Comparison of ENCODE assay signal across 9 cellular contexts in genomic region chr1:47388548-47389238, GRCh38. TPM values are rescaled to one million over a fixed set of nuclear protein-coding genes. Genes with fewer than 3 reads are reported as not detected.
A peak's percentile ranks its signal among the peaks of the same experiment; 100 is the strongest.
DNase-seq lines count a peak whose midpoint lies in the region; ATAC-seq, FAIRE-seq and TF ChIP-seq lines count a peak whose summit lies in the region.
"Had no signal": no experiment of that assay in that cellular context is flagged by ENCODE, and none has a peak within 500 bp of the region (broad histone marks: within the 10 kb centered on the region; RNA-seq: fewer than 3 reads in every experiment).

No MANE protein-coding gene starts in this region.

- H3F3A ChIP-seq in MM.1S (ENCODE audit: insufficient read depth, low read length) (peaks cover 9% of the 10 kb centered on the region; the same call in 1 of the 2 replicates), SU-DHL-6 (ENCODE audit: insufficient read depth) (no peaks in the 10 kb centered on the region)

- intact Hi-C loops in K562 (cut with micrococcal nuclease), result loop anchor here (1.0 to 5.0 kb wide), 5 partner anchors 36 to 338 kb away; no protein-coding TSS in a partner anchor

- H2AFZ ChIP-seq in MM.1S (ENCODE audit: low read length), result no peak overlapping the region
- H2AFZ ChIP-seq in SU-DHL-6 (ENCODE audit: low read depth, low read length, severe bottlenecking), result no peak overlapping the region
- H2AFZ ChIP-seq in K562 (ENCODE audit: low read depth, low read length), result no peak overlapping the region

- TF ChIP-seq RAD21 in K562 (CRISPR knock-in tag; conservative IDR thresholded peaks at IDR 0.05 in 1 of 2, IDR thresholded peaks at IDR 0.05 in 1 of 2), result peak; percentile 62 to 90

- POLR2A ChIA-PET in K562 (lab: Yijun Ruan, JAX), result interaction anchor here (0.6 to 1.8 kb wide), 11 partner anchors 9 to 373 kb away, joined by 3 to 6 read pairs (median 3); partner anchors contain the start of genes PDZK1IP1 and STIL

- 26% methylated on average over 7 of the region's 7 CpGs for WGBS in K562 (ENCODE audit: insufficient coverage, low coverage, missing lambda C conversion rate)

- no peak for TF ChIP-seq EP300 in K562 (IDR thresholded peaks at IDR 0.05; ENCODE audit: low read length)

- H3K79me2 ChIP-seq in MM.1S (ENCODE audit: low read length) (no peaks in the 10 kb centered on the region), SU-DHL-6 (ENCODE audit: insufficient read depth, low read length) (no peaks in the 10 kb centered on the region), K562 (ENCODE audit: control insufficient read depth, insufficient read depth, low read length) (no peaks in the 10 kb centered on the region)

- peak; percentile 15 for DNase-seq in DMS 273 treated with DMSO at 0.1 percent for 48 hours (lab: John Stamatoyannopoulos, UW)
- peak; percentile 35 for DNase-seq in MM.1S
- peak; percentile 78 to 82 (median 80) for DNase-seq in K562 (ENCODE audit: extremely low read depth in 1 of 4, low spot score in 3 of 4)
- peak; percentile 63 for DNase-seq in inferior parietal cortex (ENCODE audit: extremely low spot score)
- DNase-seq in stimulated activated CD4-positive, alpha-beta T cell treated with anti-CD3 and anti-CD28 coated beads, Interleukin-12 subunit alpha, Interleukin-12 subunit beta, amount 100 ng/mL, for 48 hours (ENCODE audit: low read depth in 2 of 3, low spot score in 1 of 3), result peak; percentile 26 to 48 (median 38)
- DNase-seq in T1000 (lab: John Stamatoyannopoulos, UW), result no peak
- DNase-seq: activated B cell treated with CpG ODN at 0.5 μM for 24 hours had no signal

- no peaks in the 10 kb centered on the region for H3K9me1 ChIP-seq in K562 (ENCODE audit: control insufficient read depth, insufficient read depth, low read length)

- peak; percentile 39; the same call in 1 of the 2 replicates for TF ChIP-seq POLR2A in K562 (conservative IDR thresholded peaks at IDR 0.05)

- H3K9ac ChIP-seq in MM.1S (ENCODE audit: low read length), result no peak overlapping the region
- H3K9ac ChIP-seq in SU-DHL-6 (ENCODE audit: low read length), result no peak overlapping the region
- H3K9ac ChIP-seq in K562 (ENCODE audit: insufficient read depth in 1 of 2, low read depth in 2 of 2, low read length in 2 of 2), result no peak overlapping the region

- no TSS peak for BruUV-seq in K562 (replicated peaks; lab: Mats Ljungman, UMichigan)

- FAIRE-seq in K562 (lab: Jason Lieb, UNC), result peak; percentile 81

- H3K36me3 ChIP-seq in MM.1S (replicated peaks; ENCODE audit: insufficient read depth, low read length), result no peaks in the 10 kb centered on the region
- H3K36me3 ChIP-seq in SU-DHL-6 (ENCODE audit: low read length), result no peaks in the 10 kb centered on the region
- 0 out of 3 replicates have a peak, but pooled peaks cover 2% of the 10 kb centered on the region for H3K36me3 ChIP-seq in K562 (ENCODE audit: control insufficient read depth, insufficient read depth, low read length)

- H3K9me2 ChIP-seq in MM.1S (replicated peaks; ENCODE audit: insufficient read depth, low read length) (no peaks in the 10 kb centered on the region), SU-DHL-6 (replicated peaks; ENCODE audit: insufficient read depth, low read length) (no peaks in the 10 kb centered on the region)

- H3K4me1 ChIP-seq in MM.1S (ENCODE audit: low read length) (no peaks in the 10 kb centered on the region), K562 (replicated peaks in 1 of 2; ENCODE audit: control insufficient read depth in 2 of 2, insufficient read depth in 2 of 2, low read length in 2 of 2) (no peaks in the 10 kb centered on the region; a peak in 1 of 5 replicates)

- H3K4me2 ChIP-seq in MM.1S (ENCODE audit: low read depth, low read length) (no peak overlapping the region), SU-DHL-6 (ENCODE audit: low read depth, low read length, poor library complexity, severe bottlenecking) (no peak overlapping the region), K562 (ENCODE audit: insufficient read depth, low read length) (no peak overlapping the region)

- TF ChIP-seq CTCF in MM.1S (IDR thresholded peaks at IDR 0.05; ENCODE audit: low read length), result peak; percentile 75
- TF ChIP-seq CTCF in SU-DHL-6 (IDR thresholded peaks at IDR 0.05; ENCODE audit: insufficient read depth, low read length, poor library complexity, severe bottlenecking), result peak; percentile 46
- peak; percentile 92 to 96 (median 94) for TF ChIP-seq CTCF in K562 (IDR thresholded peaks at IDR 0.05 in 2 of 3, conservative IDR thresholded peaks at IDR 0.05 in 1 of 3; ENCODE audit: insufficient read depth in 2 of 3, low read depth in 1 of 3, low read length in 3 of 3)

- H3K4me3 ChIP-seq in MM.1S (ENCODE audit: low read length) (no peak overlapping the region), SU-DHL-6 (ENCODE audit: insufficient read depth, low read length, poor library complexity, severe bottlenecking) (no peak overlapping the region), K562 (no peak overlapping the region)

- peak; percentile 68 for ATAC-seq in GM21576 (IDR thresholded peaks at IDR 0.05; ENCODE audit: unreplicated experiment)
- peak; percentile 93 for ATAC-seq in K562

- H3K27me3 ChIP-seq in MM.1S (replicated peaks; ENCODE audit: insufficient read depth, low read length), result no peaks in the 10 kb centered on the region
- no peaks in the 10 kb centered on the region for H3K27me3 ChIP-seq in SU-DHL-6 (ENCODE audit: low read length)
- H3K27me3 ChIP-seq in K562 (ENCODE audit: control insufficient read depth in 2 of 2, insufficient read depth in 2 of 2, low read length in 2 of 2), result peaks cover 5 to 8% of the 10 kb centered on the region in 2 experiments; a peak in 4 of 5 replicates

- H3K27ac ChIP-seq in MM.1S (ENCODE audit: low read length) (no peak overlapping the region), SU-DHL-6 (ENCODE audit: low read depth, low read length) (no peak overlapping the region), K562 (ENCODE audit: extremely low read depth, low read depth, low read length) (no peak overlapping the region)

- in situ Hi-C loops in K562 (cut with MboI), result no loop called here

- H3K9me3 ChIP-seq in MM.1S (replicated peaks; ENCODE audit: insufficient read depth, low read length) (no peaks in the 10 kb centered on the region), SU-DHL-6 (ENCODE audit: insufficient read depth, low read length) (no peaks in the 10 kb centered on the region), K562 (replicated peaks; ENCODE audit: control insufficient read depth, insufficient read depth, low read depth, low read length) (no peaks in the 10 kb centered on the region)

- CTCF ChIA-PET in K562 (lab: Yijun Ruan, JAX; ENCODE audit: low intra/inter-chr PET ratio), result interaction anchor here (0.5 to 1.8 kb wide), 6 partner anchors 35 to 337 kb away, joined by 3 to 7 read pairs (median 4); no protein-coding TSS in a partner anchor

- H4K20me1 ChIP-seq in MM.1S (ENCODE audit: insufficient read depth, low read length), result no peaks in the 10 kb centered on the region
- no peaks in the 10 kb centered on the region for H4K20me1 ChIP-seq in SU-DHL-6 (ENCODE audit: low read depth, low read length)
- peaks cover 6% of the 10 kb centered on the region for H4K20me1 ChIP-seq in K562 (replicated peaks; ENCODE audit: control insufficient read depth, insufficient read depth, low read length)

RNA-seq across cellular contexts. Expression of gene FOXE3, which starts 27.4 kb away (rescaled TPM):
- not detected in 2 replicates for total RNA-seq in K562 (2011; cell fraction: chromatin; rRNA removed; ENCODE audit: low replicate concordance)
- not detected in 2 replicates for total RNA-seq in K562 (2011; cell fraction: nucleolus; rRNA removed)
- total RNA-seq in K562 (2011; cell fraction: nucleoplasm; rRNA removed), result not detected in 2 replicates
- total RNA-seq in K562 (2014; rRNA removed) (not detected in 2 replicates), K562 (2014; rRNA removed; fragmentation: Illumina TruSeq; extraction: Trizol) (not detected in 2 replicates), K562 (2015; rRNA removed; fragmentation: Illumina TruSeq; extraction: Trizol) (not detected in 2 replicates), K562 (2021) (not detected in 2 replicates)
- polyA plus RNA-seq in K562 (2011; rRNA removed) (not detected in 2 replicates), K562 (2014; fragmentation: Illumina TruSeq; extraction: Trizol) (not detected in 2 replicates), K562 (2014; fragmentation: Nextera tagmentation; extraction: Ambion mirVana) (not detected), K562 (2014; rRNA removed) (not detected in 2 replicates)
- not detected in 2 replicates for polyA plus RNA-seq in K562 (2011; cell fraction: cytosol; rRNA removed)
- 0.10 TPM in 1 of 2 replicates, not detected in the other for polyA plus RNA-seq in K562 (2011; cell fraction: nucleus; rRNA removed)
- polyA plus RNA-seq in K562 (2012), result 0.04 TPM in 1 of 2 replicates, not detected in the other
- polyA minus RNA-seq in K562 (2011; rRNA and poly(A)+ RNA removed), result not detected in 2 replicates
- not detected in 2 replicates for polyA minus RNA-seq in K562 (2011; cell fraction: cytosol; rRNA and poly(A)+ RNA removed)
- polyA minus RNA-seq in K562 (2011; cell fraction: nucleus; rRNA and poly(A)+ RNA removed), result not detected in 2 replicates
- total RNA-seq: activated B cell treated with CpG ODN at 0.5 μM for 24 hours had no signal

RNA-seq across cellular contexts. Expression of gene FOXD2, which starts 49.2 kb away (rescaled TPM):
- total RNA-seq in K562 (2011; cell fraction: chromatin; rRNA removed; ENCODE audit: low replicate concordance), result 0.46 and 0.93 TPM in 2 replicates
- total RNA-seq in K562 (2011; cell fraction: nucleolus; rRNA removed), result 1.2 TPM in 2 replicates
- 0.66 and 0.84 TPM in 2 replicates for total RNA-seq in K562 (2011; cell fraction: nucleoplasm; rRNA removed)
- total RNA-seq in K562 (2014; rRNA removed) (1.2 TPM in 2 replicates), K562 (2014; rRNA removed; fragmentation: Illumina TruSeq; extraction: Trizol) (0.22 and 0.26 TPM in 2 replicates), K562 (2015; rRNA removed; fragmentation: Illumina TruSeq; extraction: Trizol) (0.26 and 0.33 TPM in 2 replicates), K562 (2021) (0.86 and 1.2 TPM in 2 replicates)
- polyA plus RNA-seq in K562 (2011; rRNA removed) (0.15 and 0.27 TPM in 2 replicates), K562 (2014; fragmentation: Illumina TruSeq; extraction: Trizol) (0.19 and 0.22 TPM in 2 replicates), K562 (2014; fragmentation: Nextera tagmentation; extraction: Ambion mirVana) (under 1 TPM; 0.06 to 0.07 TPM), K562 (2014; rRNA removed) (0.46 and 0.53 TPM in 2 replicates)
- 0.19 and 0.52 TPM in 2 replicates for polyA plus RNA-seq in K562 (2011; cell fraction: cytosol; rRNA removed)
- polyA plus RNA-seq in K562 (2011; cell fraction: nucleus; rRNA removed), result 0.79 and 1.2 TPM in 2 replicates
- 1.7 and 2.8 TPM in 2 replicates for polyA plus RNA-seq in K562 (2012)
- polyA minus RNA-seq in K562 (2011; rRNA and poly(A)+ RNA removed), result 0.12 and 0.14 TPM in 2 replicates
- 0.29 and 0.64 TPM in 2 replicates for polyA minus RNA-seq in K562 (2011; cell fraction: cytosol; rRNA and poly(A)+ RNA removed)
- polyA minus RNA-seq in K562 (2011; cell fraction: nucleus; rRNA and poly(A)+ RNA removed), result 0.67 and 1.00 TPM in 2 replicates

RNA-seq across cellular contexts. Expression of gene CMPK1, which starts 55.1 kb away (rescaled TPM):
- total RNA-seq in K562 (2011; cell fraction: chromatin; rRNA removed; ENCODE audit: low replicate concordance), result 15.9 and 61.9 TPM in 2 replicates
- 11.5 and 12.6 TPM in 2 replicates for total RNA-seq in K562 (2011; cell fraction: nucleolus; rRNA removed)
- total RNA-seq in K562 (2011; cell fraction: nucleoplasm; rRNA removed), result 42.5 and 72.0 TPM in 2 replicates
- total RNA-seq in K562 (2014; rRNA removed) (107 TPM in 2 replicates), K562 (2014; rRNA removed; fragmentation: Illumina TruSeq; extraction: Trizol) (197 and 229 TPM in 2 replicates), K562 (2015; rRNA removed; fragmentation: Illumina TruSeq; extraction: Trizol) (175 and 194 TPM in 2 replicates), K562 (2021) (164 and 165 TPM in 2 replicates)
- polyA plus RNA-seq in K562 (2011; rRNA removed) (70.2 and 89.2 TPM in 2 replicates), K562 (2014; fragmentation: Illumina TruSeq; extraction: Trizol) (169 and 179 TPM in 2 replicates), K562 (2014; fragmentation: Nextera tagmentation; extraction: Ambion mirVana) (10 to 100 TPM; 54.5 to 67.3 TPM), K562 (2014; rRNA removed) (116 and 126 TPM in 2 replicates)
- polyA plus RNA-seq in K562 (2011; cell fraction: cytosol; rRNA removed), result 15.0 and 29.0 TPM in 2 replicates
- polyA plus RNA-seq in K562 (2011; cell fraction: nucleus; rRNA removed), result 9.9 and 19.2 TPM in 2 replicates
- 117 and 148 TPM in 2 replicates for polyA plus RNA-seq in K562 (2012)
- 92.8 and 128 TPM in 2 replicates for polyA minus RNA-seq in K562 (2011; rRNA and poly(A)+ RNA removed)
- polyA minus RNA-seq in K562 (2011; cell fraction: cytosol; rRNA and poly(A)+ RNA removed), result 72.8 and 77.2 TPM in 2 replicates
- polyA minus RNA-seq in K562 (2011; cell fraction: nucleus; rRNA and poly(A)+ RNA removed), result 10.1 and 20.4 TPM in 2 replicates
